ENCODE assay signal across 12 cellular contexts in genomic region chr20:44896583-44896982, GRCh38.
DNase-seq lines count a peak whose midpoint lies in the region; ATAC-seq and TF ChIP-seq lines count a peak whose summit lies in the region.
"Had no signal": no experiment of that assay in that cellular context is flagged by ENCODE, and none has a peak within 500 bp of the region (broad histone marks: within the 10 kb centered on the region; RNA-seq: fewer than 3 reads in every experiment).

No MANE protein-coding gene starts in this region.

- peak overlapping the region; percentile 17 for H3K4me3 ChIP-seq in coronary artery
- H3K4me3 ChIP-seq in parathyroid adenoma (ENCODE audit: low read depth, low read length), result no peak overlapping the region

- no peaks in the 10 kb centered on the region for H3K27me3 Mint-ChIP-seq in T-helper 1 cell treated with Interleukin-12 subunit alpha and Interleukin-12 subunit beta and Interleukin-4 antibody, amounts not matched to agents 30 μg/mL and 1 μg/mL, for 36 hours (ENCODE audit: low read depth)

- no peak for ATAC-seq in HG02610 (IDR thresholded peaks at IDR 0.05; ENCODE audit: unreplicated experiment)

- peaks cover 60% of the 10 kb centered on the region for H3K4me1 Mint-ChIP-seq in T-helper 1 cell treated with Interleukin-12 subunit alpha and Interleukin-12 subunit beta and Interleukin-4 antibody, amounts not matched to agents 30 μg/mL and 1 μg/mL, for 36 hours (ENCODE audit: low read depth)

- peak overlapping the region; percentile 1 for H3K27ac Mint-ChIP-seq in T-helper 1 cell treated with Interleukin-12 subunit alpha and Interleukin-12 subunit beta and Interleukin-4 antibody, amounts not matched to agents 30 μg/mL and 1 μg/mL, for 36 hours
- H3K27ac Mint-ChIP-seq: nephron had no signal

- no peak overlapping the region for H2AFZ ChIP-seq in parathyroid adenoma

- H3K27me3 ChIP-seq in parathyroid adenoma (ENCODE audit: control insufficient read depth, insufficient read depth, low read length), result no peaks in the 10 kb centered on the region

- H3K79me2 ChIP-seq in parathyroid adenoma, result peaks cover 31% of the 10 kb centered on the region

- TF ChIP-seq CTCF in coronary artery (IDR thresholded peaks at IDR 0.05), result no peak
- no peak for TF ChIP-seq CTCF in parathyroid adenoma (IDR thresholded peaks at IDR 0.05)
- no peak for TF ChIP-seq CTCF in RWPE1 (conservative IDR thresholded peaks at IDR 0.05; ENCODE audit: low read depth)

- DNase-seq in T-helper 1 cell, result no peak
- DNase-seq in NOMO-1 (lab: John Stamatoyannopoulos, UW; ENCODE audit: unreplicated experiment in 2 of 2), result peak; percentile 77 to 96
- no peak for DNase-seq in coronary artery (ENCODE audit: low spot score)
- no peak for DNase-seq in DMS79 (lab: John Stamatoyannopoulos, UW)
- DNase-seq in RWPE1 (ENCODE audit: low spot score), result no peak
- DNase-seq: activated CD8-positive, alpha-beta memory T cell treated with anti-CD3 and anti-CD28 coated beads, Interleukin-2, amount 50 U/mL, for 48 hours; hypothalamus had no signal

- no peaks in the 10 kb centered on the region for H3K9me3 ChIP-seq in parathyroid adenoma (ENCODE audit: control insufficient read depth, low read length)

- CTCF ChIA-PET in RWPE1 (lab: Yijun Ruan, JAX), result interaction anchor here (0.6 to 1.3 kb wide), 5 partner anchors 8 to 874 kb away, joined by 3 to 4 read pairs (median 3); no protein-coding TSS in a partner anchor

- no peak overlapping the region for H3K4me3 Mint-ChIP-seq in T-helper 1 cell treated with Interleukin-12 subunit alpha and Interleukin-12 subunit beta and Interleukin-4 antibody, amounts not matched to agents 30 μg/mL and 1 μg/mL, for 36 hours
- H3K4me3 Mint-ChIP-seq: nephron had no signal

- H3K4me1 ChIP-seq in parathyroid adenoma, result peaks cover 15% of the 10 kb centered on the region

- no peak overlapping the region for H3K9ac ChIP-seq in parathyroid adenoma

- no peak overlapping the region for H3K27ac ChIP-seq in coronary artery
- peak overlapping the region; percentile 16 for H3K27ac ChIP-seq in parathyroid adenoma
- no peak overlapping the region for H3K27ac ChIP-seq in RWPE1
- H3K27ac ChIP-seq: 22Rv1 had no signal

- POLR2A ChIA-PET in RWPE1 (lab: Yijun Ruan, JAX; ENCODE audit: low non-redundant PET), result interaction anchor here (0.8 kb wide), 1 partner anchor 11 kb away, joined by 5 read pairs; the partner anchor contains the start of gene YWHAB

- H3K9me3 Mint-ChIP-seq in T-helper 1 cell treated with Interleukin-12 subunit alpha and Interleukin-12 subunit beta and Interleukin-4 antibody, amounts not matched to agents 30 μg/mL and 1 μg/mL, for 36 hours, result no peaks in the 10 kb centered on the region
- H3K9me3 Mint-ChIP-seq: nephron had no signal

- H3K4me2 ChIP-seq in parathyroid adenoma (ENCODE audit: low read length), result peak overlapping the region; percentile 15

- H3K36me3 ChIP-seq in parathyroid adenoma (ENCODE audit: control insufficient read depth, insufficient read depth, low read length), result no peaks in the 10 kb centered on the region

- H3K36me3 Mint-ChIP-seq in T-helper 1 cell treated with Interleukin-12 subunit alpha and Interleukin-12 subunit beta and Interleukin-4 antibody, amounts not matched to agents 30 μg/mL and 1 μg/mL, for 36 hours (ENCODE audit: low read depth), result peaks cover 41% of the 10 kb centered on the region

Comparison
In these comparisons a context has a peak if more than half of its experiments do, and no peak if none do; other contexts are left out.
1. DNase-seq: peak in NOMO-1 (2 of 2); none in T-helper 1 cell (0 of 5), coronary artery (single experiment), DMS79 (single experiment) and RWPE1 (single experiment).